ENCODE assay signal across 21 cellular contexts in the genomic region with DNA sequence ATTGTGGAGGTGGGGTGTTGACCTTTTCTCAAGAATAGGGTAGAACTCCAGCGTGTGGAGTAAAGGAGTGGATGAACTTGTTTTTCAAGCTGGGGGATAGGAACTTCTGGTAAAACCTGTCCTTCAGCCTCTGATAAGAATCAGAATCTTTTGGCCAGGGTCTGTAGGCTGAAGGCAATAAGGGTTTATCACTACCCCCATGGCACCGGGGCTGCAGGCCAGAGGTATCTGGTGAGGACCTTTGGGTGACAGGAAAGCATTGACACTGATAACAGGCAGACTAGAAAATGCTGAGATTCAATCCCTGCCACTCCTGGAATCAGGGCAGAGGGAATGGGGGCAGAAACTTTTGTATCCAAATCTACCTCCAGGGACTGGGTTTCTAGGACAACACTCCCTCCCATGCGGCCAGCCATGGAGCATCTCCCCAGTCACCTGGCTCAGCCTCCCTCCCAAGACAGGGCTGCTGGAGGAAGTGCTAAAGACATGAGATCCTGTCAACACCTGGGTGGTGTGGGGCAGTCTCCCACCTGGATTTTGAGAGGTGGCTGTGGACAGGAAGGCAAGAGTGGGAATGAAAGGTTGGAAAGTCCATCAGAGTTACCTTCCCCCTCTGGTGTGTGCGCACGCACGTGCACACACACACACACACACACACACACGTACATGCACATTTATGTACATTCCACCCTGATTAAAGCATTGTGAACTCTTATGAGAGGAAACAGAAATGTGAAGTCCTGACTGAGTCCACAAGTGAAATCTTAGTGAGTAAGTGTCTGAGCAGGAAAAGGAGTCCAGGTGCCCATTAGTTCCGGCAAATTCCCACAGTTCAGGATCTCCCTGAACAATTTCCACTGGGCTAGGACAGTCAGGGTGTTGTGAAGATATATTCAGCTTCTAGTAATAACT. TPM values are rescaled to one million over a fixed set of nuclear protein-coding genes. Genes with fewer than 3 reads are reported as not detected.
DNase-seq lines count a peak whose midpoint lies in the region; ATAC-seq and TF ChIP-seq lines count a peak whose summit lies in the region.
"Had no signal": no experiment of that assay in that cellular context is flagged by ENCODE, and none has a peak within 500 bp of the region (broad histone marks: within the 10 kb centered on the region; RNA-seq: fewer than 3 reads in every experiment).

No MANE protein-coding gene starts in this region.

- H3K79me1 ChIP-seq in mesenchymal stem cell (replicated peaks; ENCODE audit: low read length, poor library complexity, severe bottlenecking): no peaks in the 10 kb centered on the region

- H3K9me3 ChIP-seq in right atrium auricular region: no peaks in the 10 kb centered on the region
- H3K9me3 ChIP-seq in mesenchymal stem cell (ENCODE audit: control insufficient read depth, low read length): no peaks in the 10 kb centered on the region
- H3K9me3 ChIP-seq in Peyer's patch: no peaks in the 10 kb centered on the region
- H3K9me3 ChIP-seq: SJCRH30, thyroid gland had no signal

- H3K27ac ChIP-seq in right atrium auricular region (no peak overlapping the region), mesenchymal stem cell (ENCODE audit: low read length, poor library complexity, severe bottlenecking) (no peak overlapping the region), Peyer's patch (no peak overlapping the region)
- H3K27ac ChIP-seq: heart left ventricle, SJCRH30, thyroid gland had no signal

- H2AK5ac ChIP-seq in mesenchymal stem cell (ENCODE audit: low read length, severe bottlenecking): no peak overlapping the region

- H3K4me1 ChIP-seq in right atrium auricular region: no peaks in the 10 kb centered on the region
- H3K4me1 ChIP-seq in mesenchymal stem cell (ENCODE audit: control insufficient read depth, insufficient read depth, low read depth, low read length): no peaks in the 10 kb centered on the region
- H3K4me1 ChIP-seq in Peyer's patch: no peaks in the 10 kb centered on the region
- H3K4me1 ChIP-seq: heart left ventricle, thyroid gland had no signal

- no peak overlapping the region for H2BK12ac ChIP-seq in mesenchymal stem cell (ENCODE audit: low read length in 2 of 2)

- 97% methylated on average over 2 of the region's 8 CpGs for WGBS in mesenchymal stem cell

- H3K9ac ChIP-seq in mesenchymal stem cell (ENCODE audit: low read length): no peak overlapping the region

- intact Hi-C loops in left ventricle myocardium superior (cut with micrococcal nuclease): no loop called here
- intact Hi-C loops in left colon (cut with DNase I, micrococcal nuclease): no loop called here

- H4K8ac ChIP-seq in mesenchymal stem cell (ENCODE audit: low read length): no peak overlapping the region

- TF ChIP-seq CTCF in right atrium auricular region (IDR thresholded peaks at IDR 0.05): no peak
- no peak for TF ChIP-seq CTCF in cardiac fibroblast (IDR thresholded peaks at IDR 0.05; ENCODE audit: low read depth, low read length)
- TF ChIP-seq CTCF in Peyer's patch (IDR thresholded peaks at IDR 0.05): no peak

- H3K36me3 ChIP-seq in right atrium auricular region (no peaks in the 10 kb centered on the region), mesenchymal stem cell (ENCODE audit: control insufficient read depth in 1 of 2, insufficient read depth in 2 of 2, low read depth in 1 of 2, low read length in 2 of 2) (no peaks in the 10 kb centered on the region), Peyer's patch (no peaks in the 10 kb centered on the region)
- H3K36me3 ChIP-seq: heart left ventricle, SJCRH30, thyroid gland had no signal

- no peak overlapping the region for H2BK5ac ChIP-seq in mesenchymal stem cell (ENCODE audit: low read depth, low read length, poor library complexity, severe bottlenecking)

- peak; percentile 40 for DNase-seq in right atrium auricular region (ENCODE audit: low spot score)
- no peak for DNase-seq in left ventricle myocardium superior
- peak; percentile 10 to 46 for DNase-seq in cardiac fibroblast (ENCODE audit: low read depth in 2 of 2)
- no peak for DNase-seq in mesenchymal stem cell
- DNase-seq in Peyer's patch: no peak
- DNase-seq in left colon: no peak
- DNase-seq: ACHN; activated CD4-positive, alpha-beta T cell treated with anti-CD3 and anti-CD28 coated beads for 36 hours; activated CD8-positive, alpha-beta memory T cell treated with anti-CD3 and anti-CD28 coated beads, Interleukin-2, amount 50 U/mL, for 48 hours; activated naive CD4-positive, alpha-beta T cell treated with Interleukin-2 at 50 U/mL for 16 hours; CD4-positive, alpha-beta T cell; GOT3; heart left ventricle; Karpas-422; NCI-H226; T-helper 9 cell; thyroid gland had no signal

- H2AFZ ChIP-seq in mesenchymal stem cell (ENCODE audit: low read depth, low read length): no peak overlapping the region

- TF ChIP-seq POLR2A in Peyer's patch (IDR thresholded peaks at IDR 0.05): no peak

- peak overlapping the region; percentile 15 for H4K91ac ChIP-seq in mesenchymal stem cell (ENCODE audit: low read length)

- no peak overlapping the region for H2BK120ac ChIP-seq in mesenchymal stem cell (ENCODE audit: low read depth, low read length)

- H3K18ac ChIP-seq in mesenchymal stem cell (ENCODE audit: low read depth in 1 of 2, low read length in 2 of 2): no peak overlapping the region

- H3K23ac ChIP-seq in mesenchymal stem cell (ENCODE audit: low read length in 2 of 2): no peak overlapping the region

- H3K4ac ChIP-seq in mesenchymal stem cell (ENCODE audit: low read depth in 1 of 2, low read length in 2 of 2): no peak overlapping the region

- H3K27me3 ChIP-seq in right atrium auricular region: no peaks in the 10 kb centered on the region
- H3K27me3 ChIP-seq in mesenchymal stem cell (ENCODE audit: control insufficient read depth in 1 of 2, insufficient read depth in 1 of 2, low read length in 2 of 2): peaks cover 0 to 18% of the 10 kb centered on the region in 2 experiments
- H3K27me3 ChIP-seq in Peyer's patch: no peaks in the 10 kb centered on the region
- H3K27me3 ChIP-seq: thyroid gland had no signal

- ATAC-seq in left ventricle myocardium superior: no peak
- ATAC-seq in GM18907 (IDR thresholded peaks at IDR 0.05; ENCODE audit: unreplicated experiment): no peak
- no peak for ATAC-seq in GM18873 (IDR thresholded peaks at IDR 0.05; ENCODE audit: low FRiP score, unreplicated experiment)
- ATAC-seq in left colon: no peak
- ATAC-seq: activated CD4-positive, alpha-beta T cell treated with anti-CD3 and anti-CD28 coated beads for 36 hours; heart left ventricle had no signal

- H3K4me3 ChIP-seq in right atrium auricular region: no peak overlapping the region
- H3K4me3 ChIP-seq in cardiac fibroblast (replicated peaks in 1 of 2; ENCODE audit: low read depth in 2 of 2, low read length in 2 of 2): no peak overlapping the region
- H3K4me3 ChIP-seq in mesenchymal stem cell (ENCODE audit: insufficient read depth in 1 of 2, low read depth in 1 of 2, low read length in 2 of 2): no peak overlapping the region
- no peak overlapping the region for H3K4me3 ChIP-seq in Peyer's patch
- H3K4me3 ChIP-seq: heart left ventricle, SJCRH30, thyroid gland had no signal

- no peak overlapping the region for H3K14ac ChIP-seq in mesenchymal stem cell (ENCODE audit: low read length in 2 of 2)

- H2BK15ac ChIP-seq in mesenchymal stem cell (ENCODE audit: low read depth, poor library complexity, severe bottlenecking): no peak overlapping the region

- no peak overlapping the region for H3K4me2 ChIP-seq in mesenchymal stem cell (ENCODE audit: low read length, poor library complexity, severe bottlenecking)

RNA-seq across cellular contexts. Expression of a gene that starts 53.1 kb away (rescaled TPM):
- total RNA-seq in right atrium auricular region (not detected), left ventricle myocardium superior (not detected), Peyer's patch (not detected), left colon (not detected)
- polyA plus RNA-seq in mesenchymal stem cell (2013, experiment 1 of 2): 0.04 TPM
- polyA plus RNA-seq in mesenchymal stem cell (2013, experiment 2 of 2): 0.21 TPM
- total RNA-seq: activated CD4-positive, alpha-beta T cell treated with anti-CD3 and anti-CD28 coated beads for 36 hours; CD4-positive, alpha-beta T cell; heart left ventricle; SJCRH30; skeletal muscle tissue had no signal
- polyA plus RNA-seq: heart left ventricle had no signal

Comparison
In these comparisons a context has a peak if more than half of its experiments do, and no peak if none do; other contexts are left out.
1. DNase-seq: peak in right atrium auricular region (single experiment) and cardiac fibroblast (2 of 2); none in left ventricle myocardium superior (single experiment), mesenchymal stem cell (single experiment), Peyer's patch (0 of 3) and left colon (0 of 2).